In genomic region chr12:113163030-113163360, GRCh38 we compare ENCODE assay signal across 34 cellular contexts. TPM values are rescaled to one million over a fixed set of nuclear protein-coding genes. Genes with fewer than 3 reads are reported as not detected.
"Had no signal": no experiment of that assay in that cellular context is flagged by ENCODE, and none has a peak within 500 bp of the region (broad histone marks: within the 10 kb centered on the region; RNA-seq: fewer than 3 reads in every experiment).

No MANE protein-coding gene starts in this region.

- ATAC-seq: activated CD4-positive, CD25-positive, alpha-beta regulatory T cell treated with anti-CD3 and anti-CD28 coated beads, Interleukin-2, amount 50 U/mL, for 24 hours; foreskin keratinocyte; stimulated activated naive B cell treated with anti-CD40 and anti-IgM and Interleukin-4, amounts not matched to agents 10 μg/mL and 1 μg/mL and 100 μg/mL, for 72 hours; upper lobe of right lung had no signal

- H3K27me3 ChIP-seq: ascending aorta, cardiac muscle cell, foreskin keratinocyte, heart left ventricle, neutrophil, ovary, stomach, upper lobe of right lung had no signal

- H3K27ac ChIP-seq: ascending aorta, esophagus muscularis mucosa, foreskin keratinocyte, heart left ventricle, left ventricle myocardium inferior, neutrophil, ovary, sigmoid colon, stomach, tibial artery, upper lobe of right lung, VCaP had no signal

- H3K36me3 ChIP-seq: ovary had no signal

- DNase-seq: activated CD4-positive, alpha-beta T cell treated with anti-CD3 and anti-CD28 coated beads for 48 hours; activated CD4-positive, alpha-beta T cell treated with anti-CD3 and anti-CD28 coated beads, Interleukin-2, amount 50 U/mL, for 48 hours; activated CD8-positive, alpha-beta memory T cell treated with anti-CD3 and anti-CD28 coated beads for 24 hours; activated effector memory CD4-positive, alpha-beta T cell treated with anti-CD3 and anti-CD28 coated beads, Interleukin-2, amount 50 U/mL, for 16 hours; activated naive CD4-positive, alpha-beta T cell treated with anti-CD3 and anti-CD28 coated beads for 36 hours; activated naive CD8-positive, alpha-beta T cell treated with anti-CD3 and anti-CD28 coated beads for 36 hours; activated T-cell treated with anti-CD3 and anti-CD28 coated beads, Interleukin-2, amount 50 U/mL, for 1 hour; cortex of kidney; foreskin keratinocyte; left ventricle myocardium inferior; ovary; sigmoid colon; small intestine; stimulated activated CD4-positive, alpha-beta T cell treated with anti-CD3 and anti-CD28 coated beads, Interleukin-1b, Interleukin-23, amount 100 ng/mL, for 48 hours; stimulated activated CD4-positive, alpha-beta T cell treated with anti-CD3 and anti-CD28 coated beads, Interleukin-4, amount 100 ng/mL, for 4 hours; stimulated activated CD8-positive, alpha-beta memory T cell treated with anti-CD3 and anti-CD28 coated beads, Interleukin-4, amount 100 ng/mL, for 48 hours; stimulated activated naive B cell treated with anti-CD40 and anti-IgM and Interleukin-4, amounts not matched to agents 10 μg/mL and 1 μg/mL and 100 μg/mL, for 72 hours; stomach; T-helper 9 cell; tibial artery; upper lobe of right lung had no signal

- H3K4me3 ChIP-seq: ascending aorta, cardiac muscle cell, esophagus muscularis mucosa, heart left ventricle, left ventricle myocardium inferior, ovary, sigmoid colon, stomach, tibial artery, upper lobe of right lung had no signal

- H3K9me3 ChIP-seq: ascending aorta, esophagus muscularis mucosa, heart left ventricle, left ventricle myocardium inferior, neutrophil, ovary, sigmoid colon, stomach, tibial artery, upper lobe of right lung had no signal

- FAIRE-seq: islet of Langerhans, small intestine, TTC549 had no signal

- H3K4me1 ChIP-seq: ascending aorta, esophagus muscularis mucosa, foreskin keratinocyte, stomach, tibial artery, upper lobe of right lung had no signal

RNA-seq across cellular contexts. Expression of gene CFAP73, which starts 13.5 kb away (rescaled TPM):
- total RNA-seq: ascending aorta, cardiac muscle cell, esophagus muscularis mucosa, foreskin keratinocyte, heart left ventricle, left ventricle myocardium inferior, lung microvascular endothelial cell, mesenteric fat pad, mucosa of gallbladder, progenitor cell of endocrine pancreas, sigmoid colon, upper lobe of right lung had no signal
- polyA plus RNA-seq: cardiac muscle cell, foreskin keratinocyte had no signal

RNA-seq across cellular contexts. Expression of gene RASAL1, which starts 27.4 kb away (rescaled TPM):
- total RNA-seq: heart left ventricle, left ventricle myocardium inferior, lung microvascular endothelial cell, mesenteric fat pad had no signal
- polyA plus RNA-seq: foreskin keratinocyte, heart left ventricle had no signal
